ENCODE assay signal across 17 cellular contexts in the genomic region with DNA sequence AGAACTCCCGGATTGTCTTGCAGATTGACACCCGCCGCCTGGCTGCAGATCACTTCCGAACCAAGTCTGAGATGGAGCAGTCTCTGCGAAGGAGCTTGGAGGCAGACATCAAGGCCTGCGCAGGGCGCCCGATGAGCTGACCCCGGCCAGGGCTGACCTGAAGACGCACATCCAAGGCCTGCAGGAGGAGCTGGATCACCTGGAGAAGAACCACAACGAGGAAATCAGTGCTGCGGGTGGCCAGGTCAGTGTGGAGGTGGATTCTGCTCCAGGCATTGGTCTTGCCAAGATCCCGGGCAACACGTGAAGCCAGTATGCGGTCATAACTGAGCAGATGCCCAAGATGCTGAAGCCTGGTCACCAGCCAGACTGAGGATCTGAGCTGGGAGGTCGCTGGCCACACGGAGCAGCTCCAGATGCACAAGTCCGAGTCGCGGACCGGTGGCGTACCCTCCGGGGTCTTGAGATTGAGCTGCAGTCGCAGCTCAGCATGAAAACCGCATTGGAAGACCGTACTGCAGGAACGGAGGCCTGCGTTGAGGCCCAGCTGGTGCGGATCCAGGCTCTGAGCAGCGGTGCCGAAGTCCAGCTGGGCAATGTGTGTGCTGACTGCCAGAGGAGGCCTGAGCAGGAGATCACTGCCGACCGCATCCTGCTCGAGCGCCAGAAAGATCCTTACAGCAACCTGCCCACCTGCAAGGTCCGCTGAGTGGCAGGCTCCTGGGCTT. TPM values are rescaled to one million over a fixed set of nuclear protein-coding genes. Genes with fewer than 3 reads are reported as not detected.
"Had no signal": no experiment of that assay in that cellular context is flagged by ENCODE, and none has a peak within 500 bp of the region (broad histone marks: within the 10 kb centered on the region; RNA-seq: fewer than 3 reads in every experiment).

No MANE protein-coding gene starts in this region.

- H3K27ac Mint-ChIP-seq: natural killer cell; stimulated activated naive B cell treated with anti-CD40 and anti-IgM and Interleukin-4, amounts not matched to agents 10 μg/mL and 1 μg/mL and 100 μg/mL, for 72 hours; stimulated activated naive CD8-positive, alpha-beta T cell treated with anti-CD3 and anti-CD28 coated beads, Interleukin-15, amount 100 ng/mL, for 72 hours had no signal

- H3K27me3 Mint-ChIP-seq: stimulated activated naive B cell treated with anti-CD40 and anti-IgM and Interleukin-4, amounts not matched to agents 10 μg/mL and 1 μg/mL and 100 μg/mL, for 72 hours had no signal

- H3K27me3 ChIP-seq: dorsolateral prefrontal cortex, gastrocnemius medialis, left lung, neutrophil, pancreas, sigmoid colon, suprapubic skin had no signal

- H3K4me1 ChIP-seq: gastrocnemius medialis, sigmoid colon had no signal

- H3K27ac ChIP-seq: dorsolateral prefrontal cortex, gastrocnemius medialis, left lung, lower lobe of right lung, neutrophil, pancreas, sigmoid colon, suprapubic skin had no signal

- ATAC-seq: gastrocnemius medialis; left lung; lower lobe of right lung; natural killer cell; pancreas; stimulated activated naive B cell treated with anti-CD40 and anti-IgM and Interleukin-4, amounts not matched to agents 10 μg/mL and 1 μg/mL and 100 μg/mL, for 72 hours; stimulated activated naive CD8-positive, alpha-beta T cell treated with anti-CD3 and anti-CD28 coated beads, Interleukin-15, amount 100 ng/mL, for 72 hours had no signal

- H3K9me3 ChIP-seq: gastrocnemius medialis, lower lobe of right lung, neutrophil, pancreas, suprapubic skin had no signal

- H3K36me3 ChIP-seq: gastrocnemius medialis, left lung, lower lobe of right lung, neutrophil, pancreas, sigmoid colon, suprapubic skin had no signal

- H3K4me1 Mint-ChIP-seq: stimulated activated naive B cell treated with anti-CD40 and anti-IgM and Interleukin-4, amounts not matched to agents 10 μg/mL and 1 μg/mL and 100 μg/mL, for 72 hours; stimulated activated naive CD8-positive, alpha-beta T cell treated with anti-CD3 and anti-CD28 coated beads, Interleukin-15, amount 100 ng/mL, for 72 hours had no signal

- DNase-seq: dorsolateral prefrontal cortex; effector CD4-positive, alpha-beta T cell; foreskin fibroblast; gastrocnemius medialis; head of caudate nucleus; lower lobe of right lung; natural killer cell; sigmoid colon; stimulated activated CD4-positive, alpha-beta T cell treated with anti-CD3 and anti-CD28 coated beads, Interleukin-2, amount 100 ng/mL, for 48 hours; stimulated activated naive B cell treated with anti-CD40 and anti-IgM and Interleukin-4, amounts not matched to agents 10 μg/mL and 1 μg/mL and 100 μg/mL, for 72 hours; stimulated activated naive CD8-positive, alpha-beta T cell treated with anti-CD3 and anti-CD28 coated beads, Interleukin-15, amount 100 ng/mL, for 72 hours; trophoblast cell had no signal

- H3K9me3 Mint-ChIP-seq: natural killer cell had no signal

- H3K4me3 Mint-ChIP-seq: natural killer cell; stimulated activated naive B cell treated with anti-CD40 and anti-IgM and Interleukin-4, amounts not matched to agents 10 μg/mL and 1 μg/mL and 100 μg/mL, for 72 hours; stimulated activated naive CD8-positive, alpha-beta T cell treated with anti-CD3 and anti-CD28 coated beads, Interleukin-15, amount 100 ng/mL, for 72 hours had no signal

- H3K36me3 Mint-ChIP-seq: natural killer cell had no signal

- H3K4me3 ChIP-seq: dorsolateral prefrontal cortex, gastrocnemius medialis, left lung, lower lobe of right lung, pancreas, sigmoid colon, suprapubic skin had no signal

RNA-seq across cellular contexts. Expression of gene A2M, which starts 12.4 kb away (rescaled TPM):
- total RNA-seq: mononuclear cell had no signal
